ENCODE assay signal across 8 cellular contexts in genomic region chr17:28951991-28952975, GRCh38. TPM values are rescaled to one million over a fixed set of nuclear protein-coding genes. Genes with fewer than 3 reads are reported as not detected.
DNase-seq lines count a peak whose midpoint lies in the region; ATAC-seq, FAIRE-seq and TF ChIP-seq lines count a peak whose summit lies in the region.

No MANE protein-coding gene starts in this region.

- H3K27me3 ChIP-seq in CD4-positive, alpha-beta T cell (ENCODE audit: control insufficient read depth, insufficient read depth, low read length), result no peaks in the 10 kb centered on the region
- H3K27me3 ChIP-seq in dorsolateral prefrontal cortex (no peaks in the 10 kb centered on the region), HepG2 (ENCODE audit: control insufficient read depth in 1 of 2, insufficient read depth in 2 of 2, low read length in 2 of 2) (no peaks in the 10 kb centered on the region; a peak in 1 of 5 replicates)

- peak overlapping the region; percentile 93 for H3K9ac ChIP-seq in HepG2 (ENCODE audit: insufficient read depth, low read depth, low read length)

- DNase-seq in CD4-positive, alpha-beta T cell, result peak; percentile 89 to 98 (median 94)
- peak; percentile 100 for DNase-seq in NCI-H748 treated with DMSO at 0.1 percent for 48 hours (lab: John Stamatoyannopoulos, UW)
- DNase-seq in activated CD4-positive, alpha-beta T cell treated with anti-CD3 and anti-CD28 coated beads, Interleukin-2, amount 50 U/mL, for 4 hours, result peak; percentile 94 to 95
- peak; percentile 97 to 100 (median 98) for DNase-seq in dorsolateral prefrontal cortex
- DNase-seq in HepG2 (ENCODE audit: low spot score), result peak; percentile 99
- peak; percentile 84 to 87 for DNase-seq in stimulated activated CD4-positive, alpha-beta T cell treated with anti-CD3 and anti-CD28 coated beads, Interleukin-2, amount 100 ng/mL, for 48 hours

- TF ChIP-seq POLR2A in HepG2 (IDR thresholded peaks at IDR 0.05; ENCODE audit: insufficient read depth in 1 of 2, low read depth in 2 of 2, low read length in 2 of 2), result peak in 1 of 2 experiments; percentile 81; a peak in 3 of 4 replicates

- FAIRE-seq in HepG2 (lab: Jason Lieb, UNC), result peak; percentile 99

- no peak overlapping the region for H2AFZ ChIP-seq in HepG2 (ENCODE audit: low read length)

- TF ChIP-seq RAD21 in HepG2 (CRISPR knock-in tag; IDR thresholded peaks at IDR 0.05), result peak; percentile 44; the same call in 1 of the 2 replicates

- peak overlapping the region; percentile 65 to 99 (median 86) for H3K4me3 ChIP-seq in dorsolateral prefrontal cortex
- peak overlapping the region; percentile 70 to 88 (median 71) for H3K4me3 ChIP-seq in HepG2 (replicated peaks in 1 of 3; ENCODE audit: insufficient read depth in 1 of 3, low read depth in 2 of 3, low read length in 3 of 3)

- TF ChIP-seq CTCF in CD4-positive, alpha-beta T cell (IDR thresholded peaks at IDR 0.05), result no peak
- TF ChIP-seq CTCF in dorsolateral prefrontal cortex (IDR thresholded peaks at IDR 0.05 in 54 of 56, conservative IDR thresholded peaks at IDR 0.05 in 2 of 56; ENCODE audit: low read depth in 1 of 56, partially characterized antibody in 56 of 56) (peak in 38 of 56 donors; percentile 7 to 55 (median 28)), HepG2 (CRISPR knock-in tag; IDR thresholded peaks at IDR 0.05) (no peak)

- H3K27me3 Mint-ChIP-seq in CD4-positive, alpha-beta T cell, result no peaks in the 10 kb centered on the region

- CTCF ChIA-PET in CD4-positive, alpha-beta T cell (lab: Charles Lee), result interaction anchor here (1.0 to 5.7 kb wide), 15 partner anchors 8 to 305 kb away, joined by 3 to 56 read pairs (median 5); partner anchors contain the start of genes DHRS13, FAM222B, FLOT2 and NEK8
- CTCF ChIA-PET in HepG2 (lab: Yijun Ruan, JAX; ENCODE audit: low intra/inter-chr PET ratio, low total read pairs), result interaction anchor here (1.2 kb wide), 1 partner anchor 102 kb away, joined by 3 read pairs; no protein-coding TSS in a partner anchor

- in situ Hi-C loops in HepG2 (cut with HindIII; ENCODE audit: extremely low pct_ligation_motif_present, low pct_unique_long_range_greater_than_20kb), result no loop called here

- peaks cover 35% of the 10 kb centered on the region for H3K79me2 ChIP-seq in HepG2 (ENCODE audit: insufficient read depth, low read length)

- no peaks in the 10 kb centered on the region for H3K9me3 Mint-ChIP-seq in CD4-positive, alpha-beta T cell

- H3K4me2 ChIP-seq in HepG2 (ENCODE audit: low read depth, low read length), result peak overlapping the region; percentile 94

- peaks cover 15% of the 10 kb centered on the region for H3K4me1 Mint-ChIP-seq in CD4-positive, alpha-beta T cell (ENCODE audit: low read depth)

- intact Hi-C loops in CD4-positive, alpha-beta T cell (cut with DNase I, micrococcal nuclease), result loop anchor here (1.0 to 10.0 kb wide), 13 partner anchors 35 to 633 kb away; partner anchors contain the start of genes TLCD1 (in 2 of the 2), ALDOC (in 1 of the 2), BLTP2 (in 1 of the 2) and DHRS13 (in 1 of the 2)
- intact Hi-C loops in dorsolateral prefrontal cortex (cut with DNase I) (loop anchor here (2.0 to 5.0 kb wide), 5 partner anchors 49 to 615 kb away; partner anchors contain the start of genes DHRS13 (in 2 of the 2), FAM222B (in 1 of the 2), IFT20 (in 1 of the 2) and TLCD1 (in 1 of the 2)), HepG2 (cut with micrococcal nuclease; ENCODE audit: unreplicated experiment) (no loop called here)

- TF ChIP-seq EP300 in HepG2 (IDR thresholded peaks at IDR 0.05; ENCODE audit: low read depth in 2 of 2, low read length in 2 of 2), result peak in 1 of 2 experiments; percentile 33; a peak in 1 of 4 replicates
- no peak for TF ChIP-seq EP300 in HepG2 (CRISPR knock-in tag; IDR thresholded peaks at IDR 0.05; ENCODE audit: borderline replicate concordance)

- H3K36me3 Mint-ChIP-seq in CD4-positive, alpha-beta T cell (ENCODE audit: low read depth), result peaks cover 28% of the 10 kb centered on the region

- BruUV-seq in HepG2 (replicated peaks; lab: Mats Ljungman, UMichigan), result TSS peak; percentile 87

- peaks cover 23% of the 10 kb centered on the region for H3K4me1 ChIP-seq in HepG2 (ENCODE audit: insufficient read depth, low read length)

- H3K36me3 ChIP-seq in HepG2 (replicated peaks in 1 of 2; ENCODE audit: control insufficient read depth in 1 of 2, insufficient read depth in 2 of 2, low read length in 2 of 2), result no peaks in the 10 kb centered on the region

- WGBS in HepG2 (ENCODE audit: low lambda C conversion rate), result 8% methylated on average over 23 of the region's 36 CpGs

- H3K27ac Mint-ChIP-seq in CD4-positive, alpha-beta T cell, result no peak overlapping the region

- peak; percentile 71 for ATAC-seq in CD4-positive, alpha-beta T cell (ENCODE audit: poor library complexity)
- ATAC-seq in GM19438 (IDR thresholded peaks at IDR 0.05; ENCODE audit: low read depth, unreplicated experiment) (peak; percentile 52), HG03565 (IDR thresholded peaks at IDR 0.05; ENCODE audit: unreplicated experiment) (peak; percentile 54), HepG2 (peak; percentile 86)

- H3K4me3 Mint-ChIP-seq in CD4-positive, alpha-beta T cell, result no peak overlapping the region

- H3K27ac ChIP-seq in CD4-positive, alpha-beta T cell (ENCODE audit: low read depth, low read length), result peak overlapping the region; percentile 94
- H3K27ac ChIP-seq in dorsolateral prefrontal cortex, result peak overlapping the region; percentile 93 to 100 (median 100)
- H3K27ac ChIP-seq in HepG2 (ENCODE audit: extremely low read length, insufficient read depth, low read length), result peak overlapping the region; percentile 99

- POLR2A ChIA-PET in CD4-positive, alpha-beta T cell (lab: Charles Lee), result interaction anchor here (0.6 to 10.3 kb wide), 44 partner anchors 9 to 1838 kb away, joined by 3 to 150 read pairs (median 6); partner anchors contain the start of genes ABHD15, ALDOC, BLTP2 and DHRS13
- POLR2A ChIA-PET in HepG2 (lab: Yijun Ruan, JAX), result interaction anchor here (0.6 to 4.4 kb wide), 25 partner anchors 9 to 617 kb away, joined by 3 to 57 read pairs (median 5); partner anchors contain the start of genes FAM222B, IFT20, MYO18A and NEK8

- H4K20me1 ChIP-seq in HepG2 (ENCODE audit: insufficient read depth, low read length), result no peaks in the 10 kb centered on the region; the same call in 1 of the 2 replicates

- H3K9me3 ChIP-seq in CD4-positive, alpha-beta T cell (ENCODE audit: control insufficient read depth, low read length), result no peaks in the 10 kb centered on the region
- H3K9me3 ChIP-seq in HepG2 (ENCODE audit: low read length), result no peaks in the 10 kb centered on the region

RNA-seq across cellular contexts. Expression of gene PHF12, which starts 1.0 kb away (rescaled TPM):
- 100 to 1,000 TPM; 232 to 247 TPM for total RNA-seq in CD4-positive, alpha-beta T cell
- total RNA-seq in dorsolateral prefrontal cortex (10 to 100 TPM; 32.6 to 65.4 (median 44.1) TPM), HepG2 (2016; rRNA removed; fragmentation: Illumina TruSeq; extraction: Trizol) (9.8 and 10.0 TPM in 2 replicates)
- total RNA-seq in HepG2 (2016; cell fraction: cytosol; rRNA removed; fragmentation: Illumina TruSeq; extraction: Trizol; ENCODE audit: low read depth), result 38.8 and 40.7 TPM in 2 replicates
- 6.6 and 12.3 TPM in 2 replicates for total RNA-seq in HepG2 (2016; cell fraction: insoluble cytoplasmic fraction; rRNA removed; fragmentation: Illumina TruSeq; extraction: Trizol)
- 20.1 and 21.2 TPM in 2 replicates for total RNA-seq in HepG2 (2016; cell fraction: membrane; rRNA removed; fragmentation: Illumina TruSeq; extraction: Trizol)
- 11.6 and 13.5 TPM in 2 replicates for total RNA-seq in HepG2 (2016; cell fraction: nucleus; rRNA removed; fragmentation: Illumina TruSeq; extraction: Trizol)
- polyA plus RNA-seq in HepG2 (2011; rRNA removed), result 17.1 and 23.9 TPM in 2 replicates
- polyA plus RNA-seq in HepG2 (2011; cell fraction: cytosol; rRNA removed), result 9.0 and 10.2 TPM in 2 replicates
- 40.3 and 44.7 TPM in 2 replicates for polyA plus RNA-seq in HepG2 (2011; cell fraction: nucleus; rRNA removed)
- 12.4 and 17.6 TPM in 2 replicates for polyA plus RNA-seq in HepG2 (2012)
- 2.7 and 2.8 TPM in 2 replicates for polyA plus RNA-seq in HepG2 (2016; cell fraction: cytosol; fragmentation: Illumina TruSeq; extraction: Trizol; ENCODE audit: low read depth)
- 11.3 and 15.3 TPM in 2 replicates for polyA plus RNA-seq in HepG2 (2016; cell fraction: insoluble cytoplasmic fraction; fragmentation: Illumina TruSeq; extraction: Trizol; ENCODE audit: low read depth)
- polyA plus RNA-seq in HepG2 (2016; cell fraction: membrane; fragmentation: Illumina TruSeq; extraction: Trizol; ENCODE audit: low read depth), result 9.9 and 10.4 TPM in 2 replicates
- 39.1 and 44.1 TPM in 2 replicates for polyA plus RNA-seq in HepG2 (2016; cell fraction: nucleus; fragmentation: Illumina TruSeq; extraction: Trizol; ENCODE audit: insufficient read depth, low read depth)
- polyA minus RNA-seq in HepG2 (2011; rRNA and poly(A)+ RNA removed; ENCODE audit: low replicate concordance), result 32.1 and 43.1 TPM in 2 replicates
- polyA minus RNA-seq in HepG2 (2011; cell fraction: cytosol; rRNA and poly(A)+ RNA removed), result 13.8 and 18.0 TPM in 2 replicates
- polyA minus RNA-seq in HepG2 (2011; cell fraction: nucleus; rRNA and poly(A)+ RNA removed), result 23.6 and 28.2 TPM in 2 replicates

RNA-seq across cellular contexts. Expression of gene DHRS13, which starts 49.4 kb away (rescaled TPM):
- total RNA-seq in CD4-positive, alpha-beta T cell, result 10 to 100 TPM; 33.5 to 34.3 TPM
- total RNA-seq in dorsolateral prefrontal cortex (10 to 100 TPM in 61 of 120 experiments, 1 to 10 TPM in 59; 5.9 to 22.5 (median 10.1) TPM), HepG2 (2016; rRNA removed; fragmentation: Illumina TruSeq; extraction: Trizol) (7.6 and 12.6 TPM in 2 replicates)
- total RNA-seq in HepG2 (2016; cell fraction: cytosol; rRNA removed; fragmentation: Illumina TruSeq; extraction: Trizol; ENCODE audit: low read depth), result 3.8 and 4.4 TPM in 2 replicates
- 6.5 and 14.0 TPM in 2 replicates for total RNA-seq in HepG2 (2016; cell fraction: insoluble cytoplasmic fraction; rRNA removed; fragmentation: Illumina TruSeq; extraction: Trizol)
- total RNA-seq in HepG2 (2016; cell fraction: membrane; rRNA removed; fragmentation: Illumina TruSeq; extraction: Trizol), result 8.0 and 9.3 TPM in 2 replicates
- 9.7 and 11.6 TPM in 2 replicates for total RNA-seq in HepG2 (2016; cell fraction: nucleus; rRNA removed; fragmentation: Illumina TruSeq; extraction: Trizol)
- 11.8 and 14.9 TPM in 2 replicates for polyA plus RNA-seq in HepG2 (2011; rRNA removed)
- 17.3 and 17.4 TPM in 2 replicates for polyA plus RNA-seq in HepG2 (2011; cell fraction: cytosol; rRNA removed)
- 8.7 and 11.2 TPM in 2 replicates for polyA plus RNA-seq in HepG2 (2011; cell fraction: nucleus; rRNA removed)
- 3.6 and 6.3 TPM in 2 replicates for polyA plus RNA-seq in HepG2 (2012)
- polyA plus RNA-seq in HepG2 (2016; cell fraction: cytosol; fragmentation: Illumina TruSeq; extraction: Trizol; ENCODE audit: low read depth), result 4.0 and 5.3 TPM in 2 replicates
- 8.0 and 9.0 TPM in 2 replicates for polyA plus RNA-seq in HepG2 (2016; cell fraction: insoluble cytoplasmic fraction; fragmentation: Illumina TruSeq; extraction: Trizol; ENCODE audit: low read depth)
- polyA plus RNA-seq in HepG2 (2016; cell fraction: membrane; fragmentation: Illumina TruSeq; extraction: Trizol; ENCODE audit: low read depth), result 7.0 and 7.5 TPM in 2 replicates
- polyA plus RNA-seq in HepG2 (2016; cell fraction: nucleus; fragmentation: Illumina TruSeq; extraction: Trizol; ENCODE audit: insufficient read depth, low read depth), result 20.2 and 21.1 TPM in 2 replicates
- polyA minus RNA-seq in HepG2 (2011; rRNA and poly(A)+ RNA removed; ENCODE audit: low replicate concordance), result 15.0 and 24.2 TPM in 2 replicates
- 5.9 and 8.7 TPM in 2 replicates for polyA minus RNA-seq in HepG2 (2011; cell fraction: cytosol; rRNA and poly(A)+ RNA removed)
- polyA minus RNA-seq in HepG2 (2011; cell fraction: nucleus; rRNA and poly(A)+ RNA removed), result 5.2 and 7.8 TPM in 2 replicates

RNA-seq across cellular contexts. Expression of gene SEZ6, which starts 53.5 kb away (rescaled TPM):
- under 1 TPM in 1 of 2 experiments, not detected in 1; 0.31 TPM for total RNA-seq in CD4-positive, alpha-beta T cell
- total RNA-seq in dorsolateral prefrontal cortex (10 to 100 TPM; 10.5 to 57.6 (median 32.5) TPM), HepG2 (2016; rRNA removed; fragmentation: Illumina TruSeq; extraction: Trizol) (not detected in 2 replicates)
- total RNA-seq in HepG2 (2016; cell fraction: cytosol; rRNA removed; fragmentation: Illumina TruSeq; extraction: Trizol; ENCODE audit: low read depth), result not detected in 2 replicates
- total RNA-seq in HepG2 (2016; cell fraction: insoluble cytoplasmic fraction; rRNA removed; fragmentation: Illumina TruSeq; extraction: Trizol), result not detected in 2 replicates
- total RNA-seq in HepG2 (2016; cell fraction: membrane; rRNA removed; fragmentation: Illumina TruSeq; extraction: Trizol), result not detected in 2 replicates
- total RNA-seq in HepG2 (2016; cell fraction: nucleus; rRNA removed; fragmentation: Illumina TruSeq; extraction: Trizol), result not detected in 2 replicates
- 0.01 TPM in 1 of 2 replicates, not detected in the other for polyA plus RNA-seq in HepG2 (2011; rRNA removed)
- 0.03 TPM in 1 of 2 replicates, not detected in the other for polyA plus RNA-seq in HepG2 (2011; cell fraction: cytosol; rRNA removed)
- 0.26 and 0.52 TPM in 2 replicates for polyA plus RNA-seq in HepG2 (2011; cell fraction: nucleus; rRNA removed)
- polyA plus RNA-seq in HepG2 (2012), result 0.38 TPM in 1 of 2 replicates, not detected in the other
- not detected in 2 replicates for polyA plus RNA-seq in HepG2 (2016; cell fraction: cytosol; fragmentation: Illumina TruSeq; extraction: Trizol; ENCODE audit: low read depth)
- polyA plus RNA-seq in HepG2 (2016; cell fraction: insoluble cytoplasmic fraction; fragmentation: Illumina TruSeq; extraction: Trizol; ENCODE audit: low read depth), result not detected in 2 replicates
- polyA plus RNA-seq in HepG2 (2016; cell fraction: membrane; fragmentation: Illumina TruSeq; extraction: Trizol; ENCODE audit: low read depth), result not detected in 2 replicates
- not detected in 2 replicates for polyA plus RNA-seq in HepG2 (2016; cell fraction: nucleus; fragmentation: Illumina TruSeq; extraction: Trizol; ENCODE audit: insufficient read depth, low read depth)
- polyA minus RNA-seq in HepG2 (2011; rRNA and poly(A)+ RNA removed; ENCODE audit: low replicate concordance), result not detected in 2 replicates
- not detected in 2 replicates for polyA minus RNA-seq in HepG2 (2011; cell fraction: cytosol; rRNA and poly(A)+ RNA removed)
- polyA minus RNA-seq in HepG2 (2011; cell fraction: nucleus; rRNA and poly(A)+ RNA removed), result not detected in 2 replicates

RNA-seq across cellular contexts. Expression of gene FLOT2, which starts 54.8 kb away (rescaled TPM):
- 10 to 100 TPM; 79.7 to 85.1 TPM for total RNA-seq in CD4-positive, alpha-beta T cell
- total RNA-seq in dorsolateral prefrontal cortex, result 100 to 1,000 TPM in 84 of 120 experiments, 10 to 100 TPM in 36; 50.7 to 182 (median 108) TPM
- total RNA-seq in HepG2 (2016; rRNA removed; fragmentation: Illumina TruSeq; extraction: Trizol), result 54.3 and 60.7 TPM in 2 replicates
- 21.0 and 27.1 TPM in 2 replicates for total RNA-seq in HepG2 (2016; cell fraction: cytosol; rRNA removed; fragmentation: Illumina TruSeq; extraction: Trizol; ENCODE audit: low read depth)
- total RNA-seq in HepG2 (2016; cell fraction: insoluble cytoplasmic fraction; rRNA removed; fragmentation: Illumina TruSeq; extraction: Trizol), result 53.0 and 55.0 TPM in 2 replicates
- 55.4 and 58.7 TPM in 2 replicates for total RNA-seq in HepG2 (2016; cell fraction: membrane; rRNA removed; fragmentation: Illumina TruSeq; extraction: Trizol)
- 31.5 and 32.6 TPM in 2 replicates for total RNA-seq in HepG2 (2016; cell fraction: nucleus; rRNA removed; fragmentation: Illumina TruSeq; extraction: Trizol)
- polyA plus RNA-seq in HepG2 (2011; rRNA removed), result 54.5 and 60.6 TPM in 2 replicates
- polyA plus RNA-seq in HepG2 (2011; cell fraction: cytosol; rRNA removed), result 66.4 and 77.9 TPM in 2 replicates
- 62.5 and 67.8 TPM in 2 replicates for polyA plus RNA-seq in HepG2 (2011; cell fraction: nucleus; rRNA removed)
- 42.3 and 50.0 TPM in 2 replicates for polyA plus RNA-seq in HepG2 (2012)
- polyA plus RNA-seq in HepG2 (2016; cell fraction: cytosol; fragmentation: Illumina TruSeq; extraction: Trizol; ENCODE audit: low read depth), result 27.5 and 28.8 TPM in 2 replicates
- 48.1 and 64.0 TPM in 2 replicates for polyA plus RNA-seq in HepG2 (2016; cell fraction: insoluble cytoplasmic fraction; fragmentation: Illumina TruSeq; extraction: Trizol; ENCODE audit: low read depth)
- polyA plus RNA-seq in HepG2 (2016; cell fraction: membrane; fragmentation: Illumina TruSeq; extraction: Trizol; ENCODE audit: low read depth), result 49.0 and 54.8 TPM in 2 replicates
- 64.4 and 67.0 TPM in 2 replicates for polyA plus RNA-seq in HepG2 (2016; cell fraction: nucleus; fragmentation: Illumina TruSeq; extraction: Trizol; ENCODE audit: insufficient read depth, low read depth)
- polyA minus RNA-seq in HepG2 (2011; rRNA and poly(A)+ RNA removed; ENCODE audit: low replicate concordance), result 124 and 166 TPM in 2 replicates
- polyA minus RNA-seq in HepG2 (2011; cell fraction: cytosol; rRNA and poly(A)+ RNA removed), result 35.9 and 59.2 TPM in 2 replicates
- 14.0 and 19.0 TPM in 2 replicates for polyA minus RNA-seq in HepG2 (2011; cell fraction: nucleus; rRNA and poly(A)+ RNA removed)

Comparison
In these comparisons a context has a peak if more than half of its experiments do, and no peak if none do; other contexts are left out.
1. Peak in every context shown above with its lines: DNase-seq, ATAC-seq, H3K4me3 ChIP-seq and H3K27ac ChIP-seq.
2. CTCF ChIP-seq: peak in dorsolateral prefrontal cortex (38 of 56); none in CD4-positive, alpha-beta T cell (single experiment) and HepG2 (single experiment).
3. RNA of gene SEZ6, which starts 53.5 kb away (total RNA-seq): 10.5 to 57.6 TPM in dorsolateral prefrontal cortex; 0.31 TPM in CD4-positive, alpha-beta T cell and not detected in HepG2; every median in the first group is over 4 times any median in the second.